10 cellular contexts compared by ENCODE assay signal in genomic region chr17:31571124-31571892, GRCh38.
DNase-seq lines count a peak whose midpoint lies in the region; ATAC-seq, FAIRE-seq and TF ChIP-seq lines count a peak whose summit lies in the region.
"Had no signal": no experiment of that assay in that cellular context is flagged by ENCODE, and none has a peak within 500 bp of the region (broad histone marks: within the 10 kb centered on the region; RNA-seq: fewer than 3 reads in every experiment).

No MANE protein-coding gene starts in this region.

- TF ChIP-seq CTCF in IMR-90 (conservative IDR thresholded peaks at IDR 0.05; ENCODE audit: low read depth, low read length): no peak
- TF ChIP-seq CTCF in H1 (IDR thresholded peaks at IDR 0.05; ENCODE audit: control extremely low read depth in 1 of 3, insufficient read depth in 1 of 3, low read depth in 1 of 3, low read length in 3 of 3): no peak
- TF ChIP-seq CTCF in transverse colon (IDR thresholded peaks at IDR 0.05): no peak
- TF ChIP-seq CTCF in H9 (conservative IDR thresholded peaks at IDR 0.05): no peak

- H3K4me3 ChIP-seq in IMR-90 (ENCODE audit: insufficient read depth, low read depth, low read length): no peak overlapping the region
- H3K4me3 ChIP-seq in H1 (ENCODE audit: extremely low read depth in 1 of 4, insufficient read depth in 2 of 4, low read depth in 3 of 4, low read length in 4 of 4): no peak overlapping the region
- H3K4me3 ChIP-seq in mesodermal cell (ENCODE audit: extremely low read depth, insufficient read depth, low read length, poor library complexity, severe bottlenecking): no peak overlapping the region
- no peak overlapping the region for H3K4me3 ChIP-seq in transverse colon

- H4K91ac ChIP-seq in IMR-90 (ENCODE audit: insufficient read depth, low read depth, low read length) (peak overlapping the region; percentile 95), H1 (replicated peaks; ENCODE audit: insufficient read length, low read length) (no peak overlapping the region), H9 (ENCODE audit: insufficient read length, low read depth, low read length) (no peak overlapping the region)

- intact Hi-C loops in IMR-90 (cut with micrococcal nuclease) (no loop called here), transverse colon (cut with DNase I; ENCODE audit: low total_unique reads) (no loop called here)

- H2BK5ac ChIP-seq in IMR-90 (ENCODE audit: low read depth, low read length, poor library complexity, severe bottlenecking) (peak overlapping the region; percentile 87), H1 (ENCODE audit: low read depth, low read length) (no peak overlapping the region), H9 (ENCODE audit: insufficient read length, low read length) (no peak overlapping the region)

- H3K4ac ChIP-seq in IMR-90 (ENCODE audit: low read depth, low read length) (peak overlapping the region; percentile 80), H1 (replicated peaks; ENCODE audit: insufficient read length, low read depth, low read length) (no peak overlapping the region), H9 (ENCODE audit: low read depth, low read length) (no peak overlapping the region)

- H3K4me2 ChIP-seq in IMR-90 (ENCODE audit: low read depth, low read length) (peak overlapping the region; percentile 50), H1 (ENCODE audit: insufficient read depth in 1 of 2, low read depth in 2 of 2, low read length in 2 of 2) (no peak overlapping the region), H9 (ENCODE audit: insufficient read depth, insufficient read length, low read length) (no peak overlapping the region)

- H3K56ac ChIP-seq in IMR-90 (ENCODE audit: extremely low read depth, insufficient read depth, low read length) (peak overlapping the region; percentile 79), H1 (replicated peaks; ENCODE audit: insufficient read length, low read depth, low read length) (no peak overlapping the region), H9 (ENCODE audit: insufficient read length, low read depth, low read length) (no peak overlapping the region)

- no peak overlapping the region for H3K4me3 Mint-ChIP-seq in H9
- H3K4me3 Mint-ChIP-seq: memory B cell had no signal

- CTCF ChIA-PET in IMR-90 (lab: Yijun Ruan, JAX): no interaction called here
- CTCF ChIA-PET in H1 (lab: Charles Lee; ENCODE audit: partially characterized antibody): interaction anchor here (0.9 to 2.4 kb wide), 2 partner anchors 13 to 271 kb away, joined by 3 to 10 read pairs; no protein-coding TSS in a partner anchor

- in situ Hi-C loops in IMR-90 (cut with MboI; ENCODE audit: low sequenced_read_pairs): no loop called here
- in situ Hi-C loops in transverse colon (cut with MboI; ENCODE audit: low pct_ligation_motif_present in 1 of 4, low pct_unique_long_range_greater_than_20kb in 1 of 4, low sequenced_read_pairs in 3 of 4): no loop called here

- 0 out of 2 replicates have a peak, but pooled peaks have one; percentile 33 for TF ChIP-seq POLR2A in IMR-90 (IDR thresholded peaks at IDR 0.05; ENCODE audit: low read depth, low read length)
- no peak for TF ChIP-seq POLR2A in H1 (IDR thresholded peaks at IDR 0.05; ENCODE audit: control extremely low read depth in 1 of 2, low read depth in 2 of 2, low read length in 2 of 2)
- TF ChIP-seq POLR2A in transverse colon (IDR thresholded peaks at IDR 0.05): no peak

- no TSS peak for BruUV-seq in IMR-90 (replicated peaks; lab: Mats Ljungman, UMichigan)

- no peak for TF ChIP-seq RAD21 in IMR-90 (IDR thresholded peaks at IDR 0.05; ENCODE audit: low read length)
- no peak for TF ChIP-seq RAD21 in H1 (IDR thresholded peaks at IDR 0.05 in 1 of 2, conservative IDR thresholded peaks at IDR 0.05 in 1 of 2; ENCODE audit: low read depth in 2 of 2, low read length in 2 of 2)

- peaks cover 29% of the 10 kb centered on the region for H4K20me1 ChIP-seq in IMR-90 (ENCODE audit: insufficient read depth, low read length)
- peaks cover 2% of the 10 kb centered on the region in 2 experiments for H4K20me1 ChIP-seq in H1 (replicated peaks in 1 of 2; ENCODE audit: control insufficient read depth in 1 of 2, insufficient read depth in 2 of 2, low read length in 2 of 2)
- no peaks in the 10 kb centered on the region for H4K20me1 ChIP-seq in H9 (ENCODE audit: control insufficient read depth, insufficient read depth, insufficient read length)

- no peaks in the 10 kb centered on the region; the same call in 1 of the 2 replicates for H3K27me3 Mint-ChIP-seq in H9 (ENCODE audit: low read depth)
- H3K27me3 Mint-ChIP-seq: memory B cell had no signal

- no peak overlapping the region for H3T11ph ChIP-seq in H9 (ENCODE audit: low read length)

- H4K8ac ChIP-seq in IMR-90 (ENCODE audit: low read depth in 2 of 2, low read length in 2 of 2) (peak overlapping the region; percentile 77 to 88), H1 (ENCODE audit: extremely low read depth, insufficient read depth, low read length) (peak overlapping the region; percentile 85; the same call in 1 of the 2 replicates), H9 (replicated peaks; ENCODE audit: insufficient read length, low read depth, low read length) (no peak overlapping the region)

- peak overlapping the region; percentile 89 for H2AK9ac ChIP-seq in IMR-90 (replicated peaks; ENCODE audit: low read depth, low read length, poor library complexity)

- dilution Hi-C loops in IMR-90 (cut with HindIII; ENCODE audit: low sequenced_read_pairs, unreplicated experiment): no loop called here

- H2BK120ac ChIP-seq in IMR-90 (ENCODE audit: low read depth, low read length) (peak overlapping the region; percentile 92), H1 (replicated peaks; ENCODE audit: low read depth, low read length) (no peak overlapping the region), H9 (ENCODE audit: low read depth, low read length, poor library complexity, severe bottlenecking) (no peak overlapping the region)

- peaks cover 6 to 8% of the 10 kb centered on the region in 2 experiments; a peak in 3 of 4 replicates for H3K4me1 Mint-ChIP-seq in H9

- POLR2A ChIA-PET in IMR-90 (lab: Charles Lee; ENCODE audit: unreplicated experiment) (no interaction called here), H1 (lab: Charles Lee; ENCODE audit: partially characterized antibody) (no interaction called here)

- H3K27ac ChIP-seq in IMR-90 (ENCODE audit: insufficient read depth, low read length): peak overlapping the region; percentile 90
- no peak overlapping the region for H3K27ac ChIP-seq in H1 (ENCODE audit: low read depth, low read length)
- H3K27ac ChIP-seq in mesodermal cell (ENCODE audit: low read depth, low read length, severe bottlenecking): peak overlapping the region; percentile 94
- H3K27ac ChIP-seq in transverse colon: peak overlapping the region; percentile 56 to 88 (median 74)
- no peak overlapping the region for H3K27ac ChIP-seq in H9 (ENCODE audit: insufficient read length, low read depth, low read length)

- H3K23me2 ChIP-seq in H1 (ENCODE audit: low read depth, low read length) (no peaks in the 10 kb centered on the region; the same call in 1 of the 2 replicates), H9 (ENCODE audit: insufficient read length, low read depth, low read length, poor library complexity, severe bottlenecking) (no peaks in the 10 kb centered on the region)

- FAIRE-seq in H1 (lab: Jason Lieb, UNC): no peak

- peak overlapping the region; percentile 75 for H2AFZ ChIP-seq in IMR-90 (replicated peaks; ENCODE audit: low read length, poor library complexity)
- no peak overlapping the region for H2AFZ ChIP-seq in H1 (ENCODE audit: low read length)
- H2AFZ ChIP-seq in H9 (ENCODE audit: low read length): no peak overlapping the region

- H2BK20ac ChIP-seq in IMR-90 (ENCODE audit: low read depth, low read length): peak overlapping the region; percentile 62
- H2BK20ac ChIP-seq in H1 (ENCODE audit: low read length): no peak overlapping the region
- H2BK20ac ChIP-seq in H9 (ENCODE audit: low read depth, low read length, poor library complexity, severe bottlenecking): no peak overlapping the region

- H2AK5ac ChIP-seq in IMR-90 (ENCODE audit: low read depth, low read length) (peak overlapping the region; percentile 89), H1 (ENCODE audit: low read depth, low read length) (no peak overlapping the region), H9 (ENCODE audit: insufficient read length, low read length) (no peak overlapping the region)

- H3K36me3 ChIP-seq in IMR-90 (ENCODE audit: control insufficient read depth, insufficient read depth, low read length) (peaks cover 2% of the 10 kb centered on the region; the same call in 1 of the 2 replicates), H1 (ENCODE audit: control insufficient read depth in 2 of 4, insufficient read depth in 4 of 4, low read length in 3 of 4) (no peaks in the 10 kb centered on the region), mesodermal cell (ENCODE audit: control insufficient read depth, insufficient read depth, low read length) (peaks cover 46% of the 10 kb centered on the region), transverse colon (no peaks in the 10 kb centered on the region)

- H3K9me3 ChIP-seq in IMR-90 (ENCODE audit: control insufficient read depth, insufficient read depth, low read length) (no peaks in the 10 kb centered on the region), H1 (ENCODE audit: insufficient read depth in 2 of 2, low read depth in 1 of 2, low read length in 1 of 2) (no peaks in the 10 kb centered on the region), mesodermal cell (ENCODE audit: control insufficient read depth, low read length) (no peaks in the 10 kb centered on the region), transverse colon (no peaks in the 10 kb centered on the region), H9 (ENCODE audit: control insufficient read depth, low read depth, low read length) (no peaks in the 10 kb centered on the region)

- WGBS in IMR-90 (ENCODE audit: extremely low coverage in 2 of 2, insufficient read length in 1 of 2), 2 experiments: 8% methylated on average over 2 of the region's 13 CpGs; no CpG with 5 or more reads in 1 of the 2 experiments
- WGBS in H1 (ENCODE audit: extremely low coverage in 1 of 2, insufficient coverage in 1 of 2, insufficient read length in 1 of 2, insufficient replicate concordance in 2 of 2, low coverage in 1 of 2, low lambda C conversion rate in 2 of 2, missing lambda C conversion rate in 1 of 2), 2 experiments: 90% methylated on average over 13 of the region's 13 CpGs; no CpG with 5 or more reads in 1 of the 2 experiments
- WGBS in mesodermal cell (ENCODE audit: insufficient coverage in 2 of 2), 2 experiments: 84 to 93% methylated on average over 9 to 11 of the region's 13 CpGs
- 60 to 63% methylated on average over 3 to 12 of the region's 13 CpGs for WGBS in transverse colon (ENCODE audit: low coverage in 1 of 2), 2 donors
- no CpG with 5 or more reads among the region's 13 CpGs for WGBS in H9 (ENCODE audit: extremely low coverage, insufficient read length, low lambda C conversion rate)

- H3K79me2 ChIP-seq in H1 (ENCODE audit: control insufficient read depth in 1 of 2, insufficient read depth in 2 of 2, low read length in 2 of 2) (no peaks in the 10 kb centered on the region), H9 (ENCODE audit: insufficient read depth, low read length) (no peaks in the 10 kb centered on the region)

- H3K79me1 ChIP-seq in IMR-90 (ENCODE audit: low read depth in 1 of 2, low read length in 2 of 2) (peaks cover 14 to 82% of the 10 kb centered on the region in 2 experiments), H1 (ENCODE audit: low read depth, low read length) (peaks cover 4% of the 10 kb centered on the region; the same call in 1 of the 2 replicates), H9 (ENCODE audit: insufficient read depth, low read depth, low read length, poor library complexity, severe bottlenecking) (no peaks in the 10 kb centered on the region)

- H2BK15ac ChIP-seq in IMR-90 (ENCODE audit: low read depth, low read length): peak overlapping the region; percentile 74; the same call in 2 of the 3 replicates
- H2BK15ac ChIP-seq in H1 (ENCODE audit: low read length): no peak overlapping the region
- H2BK15ac ChIP-seq in H9 (ENCODE audit: low read depth, low read length): no peak overlapping the region

- H4K5ac ChIP-seq in IMR-90 (ENCODE audit: low read depth, low read length) (peak overlapping the region; percentile 41), H1 (ENCODE audit: insufficient read length, low read depth, low read length) (no peak overlapping the region), H9 (ENCODE audit: insufficient read length, low read depth, low read length) (no peak overlapping the region)

- ATAC-seq in IMR-90 (ENCODE audit: low read depth) (peak; percentile 85), HG02970 (IDR thresholded peaks at IDR 0.05; ENCODE audit: low FRiP score, unreplicated experiment) (no peak)

- H3K14ac ChIP-seq in IMR-90 (replicated peaks; ENCODE audit: low read depth, low read length): peak overlapping the region; percentile 96
- no peak overlapping the region for H3K14ac ChIP-seq in H1 (ENCODE audit: insufficient read length)
- H3K14ac ChIP-seq in H9 (ENCODE audit: insufficient read depth, low read length): no peak overlapping the region

- no peak for TF ChIP-seq EP300 in H1 (IDR thresholded peaks at IDR 0.05; ENCODE audit: borderline replicate concordance in 1 of 2, low read depth in 2 of 2, low read length in 2 of 2)
- no peak for TF ChIP-seq EP300 in transverse colon (IDR thresholded peaks at IDR 0.05; ENCODE audit: low read depth)

- no peaks in the 10 kb centered on the region for H3K9me3 Mint-ChIP-seq in H9
- H3K9me3 Mint-ChIP-seq: memory B cell had no signal

- H3K27ac Mint-ChIP-seq in H9: no peak overlapping the region; a peak in 1 of 7 replicates
- H3K27ac Mint-ChIP-seq: memory B cell had no signal

- H3K9me1 ChIP-seq in IMR-90 (ENCODE audit: insufficient read depth, low read length): peaks cover 39% of the 10 kb centered on the region

- H2BK12ac ChIP-seq in H1 (ENCODE audit: low read depth, low read length): no peak overlapping the region
- H2BK12ac ChIP-seq in H9 (ENCODE audit: insufficient read length, low read depth, low read length): no peak overlapping the region

- peaks cover 32% of the 10 kb centered on the region for H3K4me1 ChIP-seq in IMR-90 (ENCODE audit: control insufficient read depth, insufficient read depth, low read length)
- H3K4me1 ChIP-seq in H1 (replicated peaks in 1 of 4; ENCODE audit: control insufficient read depth in 3 of 4, insufficient read depth in 4 of 4, low read length in 3 of 4): peaks cover 0 to 2% (median 0%) of the 10 kb centered on the region in 4 experiments; a peak in 1 of 7 replicates
- H3K4me1 ChIP-seq in mesodermal cell (ENCODE audit: control insufficient read depth, insufficient read depth, low read length, poor library complexity, severe bottlenecking): peaks cover 36% of the 10 kb centered on the region
- H3K4me1 ChIP-seq in transverse colon: peaks cover 0 to 21% (median 13%) of the 10 kb centered on the region in 4 donors
- H3K4me1 ChIP-seq in H9 (ENCODE audit: insufficient read depth, low read length): no peaks in the 10 kb centered on the region

- H3K9ac ChIP-seq in IMR-90 (ENCODE audit: low read depth, low read length) (peak overlapping the region; percentile 55), H1 (replicated peaks in 1 of 4; ENCODE audit: extremely low read depth in 1 of 4, low read depth in 3 of 4, low read length in 3 of 4) (no peak overlapping the region), H9 (ENCODE audit: extremely low read depth, insufficient read length, low read length) (no peak overlapping the region)

- H3K27me3 ChIP-seq in IMR-90 (ENCODE audit: control insufficient read depth, insufficient read depth, low read length) (no peaks in the 10 kb centered on the region), H1 (replicated peaks in 1 of 4; ENCODE audit: control insufficient read depth in 3 of 4, extremely low read depth in 1 of 4, insufficient read depth in 3 of 4, low read length in 3 of 4) (no peaks in the 10 kb centered on the region), transverse colon (no peaks in the 10 kb centered on the region), H9 (ENCODE audit: insufficient read depth, low read length) (no peaks in the 10 kb centered on the region)

- H3K18ac ChIP-seq in IMR-90 (ENCODE audit: low read depth, low read length) (peak overlapping the region; percentile 77), H1 (ENCODE audit: extremely low read depth, low read length) (no peak overlapping the region), H9 (ENCODE audit: insufficient read length, low read depth, low read length) (no peak overlapping the region)

- DNase-seq in IMR-90: peak; percentile 98
- no peak for DNase-seq in H1 (ENCODE audit: low read depth in 1 of 2, low spot score in 2 of 2)
- peak; percentile 51 for DNase-seq in transverse colon
- no peak for DNase-seq in iPS-NIHi11 (ENCODE audit: low spot score)
- DNase-seq in H9: no peak
- DNase-seq in stimulated activated CD4-positive, alpha-beta T cell treated with anti-CD3 and anti-CD28 coated beads, Interleukin-2, amount 100 ng/mL, for 24 hours: no peak
- DNase-seq: central memory CD4-positive, alpha-beta T cell had no signal

- no peaks in the 10 kb centered on the region; a peak in 1 of 7 replicates for H3K36me3 Mint-ChIP-seq in H9 (ENCODE audit: insufficient read depth in 1 of 3, low read depth in 3 of 3)
- H3K36me3 Mint-ChIP-seq: memory B cell had no signal

- H3K23ac ChIP-seq in IMR-90 (ENCODE audit: low read depth, low read length) (peak overlapping the region; percentile 88), H1 (ENCODE audit: insufficient read length) (no peak overlapping the region), H9 (ENCODE audit: insufficient read length, low read depth, low read length) (no peak overlapping the region)

Comparison
In these comparisons a context has a peak if more than half of its experiments do, and no peak if none do; other contexts are left out.
1. DNase-seq: peak in IMR-90 (single experiment) and transverse colon (single experiment); none in H1 (0 of 2), iPS-NIHi11 (single experiment), H9 (single experiment) and stimulated activated CD4-positive, alpha-beta T cell treated with anti-CD3 and anti-CD28 coated beads, Interleukin-2, amount 100 ng/mL, for 24 hours (0 of 2).
2. H3K27ac ChIP-seq: peak in IMR-90 (single experiment), mesodermal cell (single experiment) and transverse colon (4 of 4); none in H1 (single experiment) and H9 (single experiment).